ENCODE assay signal across 21 cellular contexts in genomic region chr7:45434404-45434803, GRCh38.
DNase-seq lines count a peak whose midpoint lies in the region; FAIRE-seq and TF ChIP-seq lines count a peak whose summit lies in the region.
"Had no signal": no experiment of that assay in that cellular context is flagged by ENCODE, and none has a peak within 500 bp of the region (broad histone marks: within the 10 kb centered on the region; RNA-seq: fewer than 3 reads in every experiment).

No MANE protein-coding gene starts in this region.

- H4K20me1 ChIP-seq in OCI-LY3 (ENCODE audit: insufficient read depth, low read length) (no peaks in the 10 kb centered on the region), neural cell (ENCODE audit: insufficient read depth) (no peaks in the 10 kb centered on the region)
- H4K20me1 ChIP-seq: BLaER1 treated with 17β-estradiol and CSF1 and Interleukin-3, amounts not matched to agents 10 nM and 100 nM had no signal

- H3K27me3 Mint-ChIP-seq in activated naive CD8-positive, alpha-beta T cell treated with anti-CD3 and anti-CD28 coated beads for 36 hours = peaks cover 47% of the 10 kb centered on the region

- TF ChIP-seq EP300 in neural cell (conservative IDR thresholded peaks at IDR 0.05; ENCODE audit: poor library complexity, severe bottlenecking) = peak; percentile 91

- H3K9me2 ChIP-seq in neural cell (ENCODE audit: insufficient read depth, low read length) = no peaks in the 10 kb centered on the region

- H3K79me2 ChIP-seq in OCI-LY3 (ENCODE audit: low read length) (no peaks in the 10 kb centered on the region), neural cell (replicated peaks; ENCODE audit: insufficient read depth, low read length) (no peaks in the 10 kb centered on the region)

- no peak overlapping the region for H2AFZ ChIP-seq in OCI-LY3 (ENCODE audit: low read depth, low read length)
- no peak overlapping the region for H2AFZ ChIP-seq in neural cell (ENCODE audit: low read depth, low read length)

- peak; percentile 10 for TF ChIP-seq RAD21 in neural cell (conservative IDR thresholded peaks at IDR 0.05)

- no peaks in the 10 kb centered on the region for H3K9me3 ChIP-seq in OCI-LY3 (ENCODE audit: insufficient read depth, low read length)
- H3K9me3 ChIP-seq in neural cell (ENCODE audit: low read length) = no peaks in the 10 kb centered on the region
- H3K9me3 ChIP-seq: A549, Caco-2 had no signal

- peak; percentile 81 for FAIRE-seq in urothelium cell line (lab: Jason Lieb, UNC)
- FAIRE-seq: A549, D721Med, G401.6, GM12891, GM19239 had no signal

- no peaks in the 10 kb centered on the region for H3K36me3 Mint-ChIP-seq in activated naive CD8-positive, alpha-beta T cell treated with anti-CD3 and anti-CD28 coated beads for 36 hours
- H3K36me3 Mint-ChIP-seq: CD8-positive, alpha-beta T cell had no signal

- H3K4me2 ChIP-seq in OCI-LY3 (ENCODE audit: low read length) (peak overlapping the region; percentile 27), neural cell (ENCODE audit: low read length) (peak overlapping the region; percentile 43)
- H3K4me2 ChIP-seq: A549 had no signal

- H3K9me3 Mint-ChIP-seq in activated naive CD8-positive, alpha-beta T cell treated with anti-CD3 and anti-CD28 coated beads for 36 hours = no peaks in the 10 kb centered on the region
- H3K9me3 Mint-ChIP-seq: CD4-positive, alpha-beta T cell; CD8-positive, alpha-beta T cell had no signal

- no peaks in the 10 kb centered on the region for H3K36me3 ChIP-seq in OCI-LY3 (replicated peaks; ENCODE audit: low read depth, low read length)
- no peaks in the 10 kb centered on the region for H3K36me3 ChIP-seq in neural cell (ENCODE audit: insufficient read depth, low read length)

- H3K4me3 ChIP-seq in OCI-LY3 (ENCODE audit: low read length) (0 out of 2 replicates have a peak overlapping the region, but pooled peaks have one; percentile 5), neural cell (ENCODE audit: low read length) (peak overlapping the region; percentile 51)
- H3K4me3 ChIP-seq: A549; BLaER1 treated with 17β-estradiol and CSF1 and Interleukin-3, amounts not matched to agents 10 nM and 100 nM had no signal

- H3K9ac ChIP-seq in OCI-LY3 (ENCODE audit: low read length) (no peak overlapping the region), neural cell (ENCODE audit: low read length) (peak overlapping the region; percentile 44)
- H3K9ac ChIP-seq: BLaER1 treated with 17β-estradiol and CSF1 and Interleukin-3, amounts not matched to agents 10 nM and 100 nM had no signal

- no peaks in the 10 kb centered on the region for H3K4me1 Mint-ChIP-seq in activated naive CD8-positive, alpha-beta T cell treated with anti-CD3 and anti-CD28 coated beads for 36 hours
- H3K4me1 Mint-ChIP-seq: B cell had no signal

- no peak overlapping the region for H3K27ac ChIP-seq in OCI-LY3 (ENCODE audit: low read length)
- H3K27ac ChIP-seq in neural cell (ENCODE audit: low read length) = peak overlapping the region; percentile 85
- H3K27ac ChIP-seq: 22Rv1, A549, C4-2B had no signal

- no peak overlapping the region for H3K27ac Mint-ChIP-seq in activated naive CD8-positive, alpha-beta T cell treated with anti-CD3 and anti-CD28 coated beads for 36 hours
- H3K27ac Mint-ChIP-seq: B cell; CD4-positive, alpha-beta T cell; CD8-positive, alpha-beta T cell had no signal

- H3K4me3 Mint-ChIP-seq in activated naive CD8-positive, alpha-beta T cell treated with anti-CD3 and anti-CD28 coated beads for 36 hours = no peak overlapping the region
- H3K4me3 Mint-ChIP-seq: B cell; CD4-positive, alpha-beta T cell; CD8-positive, alpha-beta T cell had no signal

- no peak for DNase-seq in urothelium cell line (ENCODE audit: low spot score)
- no peak for DNase-seq in activated naive CD8-positive, alpha-beta T cell treated with anti-CD3 and anti-CD28 coated beads for 36 hours
- DNase-seq in putamen (ENCODE audit: low spot score) = no peak
- DNase-seq: AML-193; Caco-2; Calu3; CD4-positive, alpha-beta T cell; CD8-positive, alpha-beta T cell; DMS79 treated with DMSO at 0.1 percent for 48 hours; GF-D8 had no signal

- peaks cover 28% of the 10 kb centered on the region for H3K4me1 ChIP-seq in OCI-LY3 (ENCODE audit: low read length)
- H3K4me1 ChIP-seq: Caco-2 had no signal

- TF ChIP-seq CTCF in OCI-LY3 (IDR thresholded peaks at IDR 0.05; ENCODE audit: low read depth, low read length) (no peak), neural cell (IDR thresholded peaks at IDR 0.05; ENCODE audit: poor library complexity, severe bottlenecking) (no peak)

- H3K27me3 ChIP-seq in OCI-LY3 (ENCODE audit: low read depth, low read length) (no peaks in the 10 kb centered on the region), neural cell (ENCODE audit: insufficient read depth, low read depth, low read length) (no peaks in the 10 kb centered on the region)

- no peaks in the 10 kb centered on the region for H3F3A ChIP-seq in neural cell (ENCODE audit: insufficient read depth, low read length, poor library complexity, severe bottlenecking)

TF ChIP-seq in neural cell, 6 proteins besides CTCF, POLR2A, EP300 and RAD21:
- no peak for TF ChIP-seq EZH2 (IDR thresholded peaks at IDR 0.05; ENCODE audit: borderline replicate concordance, insufficient read depth, low read length, poor library complexity, severe bottlenecking)
- peak; percentile 85 for TF ChIP-seq POLR2AphosphoS5 (IDR thresholded peaks at IDR 0.05)
